Comparison of ENCODE assay signal across 13 cellular contexts in genomic region chr4:125323547-125324100, GRCh38. TPM values are rescaled to one million over a fixed set of nuclear protein-coding genes. Genes with fewer than 3 reads are reported as not detected.
DNase-seq lines count a peak whose midpoint lies in the region; ATAC-seq and TF ChIP-seq lines count a peak whose summit lies in the region.
"Had no signal": no experiment of that assay in that cellular context is flagged by ENCODE, and none has a peak within 500 bp of the region (broad histone marks: within the 10 kb centered on the region; RNA-seq: fewer than 3 reads in every experiment).

No MANE protein-coding gene starts in this region.

- peaks cover 90% of the 10 kb centered on the region for H3K79me2 ChIP-seq in GM23248 (ENCODE audit: insufficient read depth)

- peak overlapping the region; percentile 46 for H3K27ac ChIP-seq in GM23248
- H3K27ac ChIP-seq in adrenal gland: peak overlapping the region in 1 of 5 donors; percentile 55

- no peak overlapping the region for H3K27ac Mint-ChIP-seq in activated T-helper 1 cell treated with anti-CD3 and anti-CD28 coated beads, Interleukin-12 subunit alpha, Interleukin-12 subunit beta, Interleukin-2, Interleukin-4 antibody, amounts not matched to agents 30 ng/mL and 10 ng/mL and 1 ng/mL, durations not matched to agents 14 hours and 24 hours and 36 hours
- H3K27ac Mint-ChIP-seq: activated naive CD4-positive, alpha-beta T cell treated with anti-CD3 and anti-CD28 coated beads for 36 hours; T-helper 17 cell had no signal

- TF ChIP-seq CTCF in adrenal gland (IDR thresholded peaks at IDR 0.05): no peak
- TF ChIP-seq CTCF in retinal pigment epithelial cell (conservative IDR thresholded peaks at IDR 0.05; ENCODE audit: low read depth, low read length): no peak

- 0 out of 2 replicates have a peak overlapping the region, but pooled peaks have one; percentile 20 for H3K9ac ChIP-seq in GM23248

- no peak overlapping the region for H3K4me3 Mint-ChIP-seq in activated T-helper 1 cell treated with anti-CD3 and anti-CD28 coated beads, Interleukin-12 subunit alpha, Interleukin-12 subunit beta, Interleukin-2, Interleukin-4 antibody, amounts not matched to agents 30 ng/mL and 10 ng/mL and 1 ng/mL, durations not matched to agents 14 hours and 24 hours and 36 hours
- H3K4me3 Mint-ChIP-seq: activated naive CD4-positive, alpha-beta T cell treated with anti-CD3 and anti-CD28 coated beads for 36 hours; T-helper 17 cell had no signal

- H2AFZ ChIP-seq in GM23248: no peak overlapping the region

- ATAC-seq in left cardiac atrium: peak; percentile 77 to 84
- ATAC-seq: T-helper 17 cell had no signal

- H3K9me3 ChIP-seq in GM23248 (ENCODE audit: low read depth) (no peaks in the 10 kb centered on the region), adrenal gland (replicated peaks in 1 of 3) (no peaks in the 10 kb centered on the region)
- H3K9me3 ChIP-seq: uterus had no signal

- no peaks in the 10 kb centered on the region for H3K36me3 Mint-ChIP-seq in activated T-helper 1 cell treated with anti-CD3 and anti-CD28 coated beads, Interleukin-12 subunit alpha, Interleukin-12 subunit beta, Interleukin-2, Interleukin-4 antibody, amounts not matched to agents 30 ng/mL and 10 ng/mL and 1 ng/mL, durations not matched to agents 14 hours and 24 hours and 36 hours (ENCODE audit: low read depth)

- DNase-seq in GM23248 (peak; percentile 80), adrenal gland (peak in 4 of 7 donors; percentile 22 to 48 (median 46)), left cardiac atrium (no peak), retinal pigment epithelial cell (ENCODE audit: low read depth) (peak; percentile 62), NAMALWA (ENCODE audit: low spot score) (no peak), NCI-H1930 (lab: John Stamatoyannopoulos, UW) (no peak)
- no peak for DNase-seq in activated T-cell treated with anti-CD3 and anti-CD28 coated beads, Interleukin-2, amount 50 U/mL, for 48 hours
- no peak for DNase-seq in activated T-helper 1 cell treated with anti-CD3 and anti-CD28 coated beads, Interleukin-12 subunit alpha, Interleukin-12 subunit beta, Interleukin-2, Interleukin-4 antibody, amounts not matched to agents 30 ng/mL and 10 ng/mL and 1 ng/mL, durations not matched to agents 14 hours and 24 hours and 36 hours (ENCODE audit: low spot score)
- DNase-seq: activated naive CD4-positive, alpha-beta T cell treated with anti-CD3 and anti-CD28 coated beads for 36 hours; DMS79 treated with DMSO at 0.1 percent for 48 hours; NCI-H146; T-helper 17 cell; uterus had no signal

- peaks cover 39% of the 10 kb centered on the region for H3F3A ChIP-seq in GM23248 (ENCODE audit: insufficient read depth)

- H3K27me3 ChIP-seq in GM23248 (replicated peaks; ENCODE audit: insufficient read depth) (no peaks in the 10 kb centered on the region), adrenal gland (no peaks in the 10 kb centered on the region)
- H3K27me3 ChIP-seq: uterus had no signal

- H3K4me1 ChIP-seq in GM23248 (ENCODE audit: insufficient read depth) (peaks cover 53% of the 10 kb centered on the region), adrenal gland (replicated peaks in 1 of 2) (peaks cover 0 to 17% of the 10 kb centered on the region in 2 donors)
- H3K4me1 ChIP-seq: uterus had no signal

- H3K4me2 ChIP-seq in GM23248 (ENCODE audit: unreplicated experiment): peak overlapping the region; percentile 85

- H3K4me3 ChIP-seq in GM23248 (peak overlapping the region; percentile 66), adrenal gland (peak overlapping the region in 1 of 4 donors; percentile 28), retinal pigment epithelial cell (ENCODE audit: low read length) (no peak overlapping the region)
- H3K4me3 ChIP-seq: uterus had no signal

- no peaks in the 10 kb centered on the region for H3K4me1 Mint-ChIP-seq in activated T-helper 1 cell treated with anti-CD3 and anti-CD28 coated beads, Interleukin-12 subunit alpha, Interleukin-12 subunit beta, Interleukin-2, Interleukin-4 antibody, amounts not matched to agents 30 ng/mL and 10 ng/mL and 1 ng/mL, durations not matched to agents 14 hours and 24 hours and 36 hours (ENCODE audit: low read depth)
- H3K4me1 Mint-ChIP-seq: T-helper 17 cell had no signal

- H4K20me1 ChIP-seq in GM23248 (ENCODE audit: insufficient read depth): no peaks in the 10 kb centered on the region

- no peaks in the 10 kb centered on the region for H3K36me3 ChIP-seq in GM23248 (ENCODE audit: low read depth)
- H3K36me3 ChIP-seq in adrenal gland (replicated peaks in 1 of 2): no peaks in the 10 kb centered on the region
- H3K36me3 ChIP-seq: uterus had no signal

- H3K9me3 Mint-ChIP-seq in activated T-helper 1 cell treated with anti-CD3 and anti-CD28 coated beads, Interleukin-12 subunit alpha, Interleukin-12 subunit beta, Interleukin-2, Interleukin-4 antibody, amounts not matched to agents 30 ng/mL and 10 ng/mL and 1 ng/mL, durations not matched to agents 14 hours and 24 hours and 36 hours: no peaks in the 10 kb centered on the region
- H3K9me3 Mint-ChIP-seq: activated naive CD4-positive, alpha-beta T cell treated with anti-CD3 and anti-CD28 coated beads for 36 hours had no signal

- no peaks in the 10 kb centered on the region for H3K9me2 ChIP-seq in GM23248 (ENCODE audit: insufficient read depth)

- intact Hi-C loops in adrenal gland (cut with DNase I) (no loop called here), left cardiac atrium (cut with DNase I) (loop anchor here in 1 of 2 donors (10.0 kb wide), 1 partner anchor 71 kb away; no protein-coding TSS in a partner anchor)
- intact Hi-C loops in activated T-helper 1 cell treated with anti-CD3 and anti-CD28 coated beads, Interleukin-12 subunit alpha, Interleukin-12 subunit beta, Interleukin-2, Interleukin-4 antibody, amounts not matched to agents 30 ng/mL and 10 ng/mL and 1 ng/mL, durations not matched to agents 14 hours and 24 hours and 36 hours (cut with micrococcal nuclease): no loop called here

- no peaks in the 10 kb centered on the region for H3K27me3 Mint-ChIP-seq in activated T-helper 1 cell treated with anti-CD3 and anti-CD28 coated beads, Interleukin-12 subunit alpha, Interleukin-12 subunit beta, Interleukin-2, Interleukin-4 antibody, amounts not matched to agents 30 ng/mL and 10 ng/mL and 1 ng/mL, durations not matched to agents 14 hours and 24 hours and 36 hours (ENCODE audit: insufficient read depth)

- no peak for TF ChIP-seq POLR2A in adrenal gland (IDR thresholded peaks at IDR 0.05)

- in situ Hi-C loops in GM23248 (cut with MboI): loop anchor here (25.0 kb wide), 1 partner anchor 1289 kb away; no protein-coding TSS in a partner anchor

- 1 to 6% methylated on average over 4 of the region's 4 CpGs for WGBS in GM23248 (ENCODE audit: low coverage in 1 of 2, low lambda C conversion rate in 2 of 2, missing lambda C conversion rate in 2 of 2), 2 experiments
- 21 to 34% (median 30%) methylated on average over 4 of the region's 4 CpGs for WGBS in adrenal gland, 4 donors

RNA-seq across cellular contexts. Expression of gene FAT4, which starts 8.9 kb away (rescaled TPM):
- 22.0 and 22.4 TPM in 2 replicates for total RNA-seq in GM23248 (2014; rRNA removed; shearing (Covaris generic))
- polyA plus RNA-seq in GM23248 (2016; fragmentation: Nextera tagmentation; extraction: Ambion mirVana): 2.1 and 2.4 TPM in 2 replicates
- 1 to 10 TPM; 4.2 to 8.9 (median 4.9) TPM for total RNA-seq in adrenal gland
- polyA plus RNA-seq in adrenal gland: 1 to 10 TPM in 1 of 3 donors, under 1 TPM in 2; 0.64 to 1.8 (median 0.64) TPM
- total RNA-seq in left cardiac atrium: 10 to 100 TPM; 10.3 to 12.3 TPM
- total RNA-seq in activated T-helper 1 cell treated with anti-CD3 and anti-CD28 coated beads, Interleukin-12 subunit alpha, Interleukin-12 subunit beta, Interleukin-2, Interleukin-4 antibody, amounts not matched to agents 30 ng/mL and 10 ng/mL and 1 ng/mL, durations not matched to agents 14 hours and 24 hours and 36 hours: not detected in 2 replicates
- total RNA-seq: activated naive CD4-positive, alpha-beta T cell treated with anti-CD3 and anti-CD28 coated beads for 36 hours had no signal

Comparison
In these comparisons a context has a peak if more than half of its experiments do, and no peak if none do; other contexts are left out.
1. DNase-seq: peak in GM23248 (single experiment), adrenal gland (4 of 7) and retinal pigment epithelial cell (single experiment); none in left cardiac atrium (single experiment), activated T-cell treated with anti-CD3 and anti-CD28 coated beads, Interleukin-2, amount 50 U/mL, for 48 hours (0 of 2), activated T-helper 1 cell treated with anti-CD3 and anti-CD28 coated beads, Interleukin-12 subunit alpha, Interleukin-12 subunit beta, Interleukin-2, Interleukin-4 antibody, amounts not matched to agents 30 ng/mL and 10 ng/mL and 1 ng/mL, durations not matched to agents 14 hours and 24 hours and 36 hours (single experiment), NAMALWA (single experiment) and NCI-H1930 (0 of 2).